Comparison of ENCODE assay signal across 16 cellular contexts in genomic region chr4:33628296-33628695, GRCh38.
DNase-seq lines count a peak whose midpoint lies in the region; ATAC-seq and TF ChIP-seq lines count a peak whose summit lies in the region.
"Had no signal": no experiment of that assay in that cellular context is flagged by ENCODE, and none has a peak within 500 bp of the region (broad histone marks: within the 10 kb centered on the region; RNA-seq: fewer than 3 reads in every experiment).

No MANE protein-coding gene starts in this region.

- ATAC-seq in right cardiac atrium (no peak), heart left ventricle (no peak), HG02623 (IDR thresholded peaks at IDR 0.05; ENCODE audit: unreplicated experiment) (no peak)
- no peak for ATAC-seq in activated T-cell treated with anti-CD3 and anti-CD28 coated beads, Interleukin-2, amount 50 U/mL, for 72 hours (replicated peaks in 1 of 2)
- ATAC-seq: HCT116 had no signal

- H3K36me3 ChIP-seq in heart left ventricle (no peaks in the 10 kb centered on the region), neural cell (ENCODE audit: insufficient read depth, low read length) (no peaks in the 10 kb centered on the region), GM23248 (ENCODE audit: low read depth) (no peaks in the 10 kb centered on the region)

- no peak overlapping the region for H3K4me3 Mint-ChIP-seq in activated T-cell treated with anti-CD3 and anti-CD28 coated beads, Interleukin-2, amount 50 U/mL, for 72 hours
- H3K4me3 Mint-ChIP-seq: IgD-negative memory B cell had no signal

- H3K9me3 Mint-ChIP-seq in activated T-cell treated with anti-CD3 and anti-CD28 coated beads, Interleukin-2, amount 50 U/mL, for 72 hours: peaks cover 18 to 20% of the 10 kb centered on the region in 2 donors

- TF ChIP-seq POLR2A in heart left ventricle (IDR thresholded peaks at IDR 0.05): no peak

- H3K27me3 Mint-ChIP-seq in activated T-cell treated with anti-CD3 and anti-CD28 coated beads, Interleukin-2, amount 50 U/mL, for 72 hours (ENCODE audit: low read depth): no peaks in the 10 kb centered on the region
- H3K27me3 Mint-ChIP-seq: IgD-negative memory B cell had no signal

- TF ChIP-seq EP300 in neural cell (conservative IDR thresholded peaks at IDR 0.05; ENCODE audit: poor library complexity, severe bottlenecking): no peak

- no peaks in the 10 kb centered on the region for H3K9me3 ChIP-seq in right cardiac atrium (ENCODE audit: control insufficient read depth, low read length)
- H3K9me3 ChIP-seq in heart left ventricle: peaks cover 0 to 8% (median 0%) of the 10 kb centered on the region in 12 donors
- no peaks in the 10 kb centered on the region for H3K9me3 ChIP-seq in neural cell (ENCODE audit: low read length)
- H3K9me3 ChIP-seq in GM23248 (ENCODE audit: low read depth): no peaks in the 10 kb centered on the region

- H3K27ac ChIP-seq in right cardiac atrium (ENCODE audit: low read length): no peak overlapping the region
- H3K27ac ChIP-seq in heart left ventricle: no peak overlapping the region
- no peak overlapping the region for H3K27ac ChIP-seq in neural cell (ENCODE audit: low read length)
- H3K27ac ChIP-seq in GM23248: no peak overlapping the region
- H3K27ac ChIP-seq: PC-9, SK-N-MC had no signal

- no peak overlapping the region for H3K9ac ChIP-seq in neural cell (ENCODE audit: low read length)
- no peak overlapping the region for H3K9ac ChIP-seq in GM23248

- no peaks in the 10 kb centered on the region for H3K4me1 ChIP-seq in right cardiac atrium (ENCODE audit: control insufficient read depth, insufficient read depth, low read length)
- H3K4me1 ChIP-seq in heart left ventricle: no peaks in the 10 kb centered on the region
- H3K4me1 ChIP-seq in GM23248 (ENCODE audit: insufficient read depth): no peaks in the 10 kb centered on the region

- no peak for TF ChIP-seq RAD21 in neural cell (conservative IDR thresholded peaks at IDR 0.05)

- H3K4me2 ChIP-seq in neural cell (ENCODE audit: low read length) (no peak overlapping the region), GM23248 (ENCODE audit: unreplicated experiment) (no peak overlapping the region)
- H3K4me2 ChIP-seq: PC-9 had no signal

- no peaks in the 10 kb centered on the region for H3K4me1 Mint-ChIP-seq in activated T-cell treated with anti-CD3 and anti-CD28 coated beads, Interleukin-2, amount 50 U/mL, for 72 hours (ENCODE audit: low read depth)
- H3K4me1 Mint-ChIP-seq: IgD-negative memory B cell had no signal

- 56% methylated on average over 1 of the region's 1 CpG for WGBS in right cardiac atrium
- 67 to 86% (median 78%) methylated on average over 1 of the region's 1 CpG for WGBS in heart left ventricle, 4 donors
- WGBS in GM23248 (ENCODE audit: low coverage in 1 of 2, low lambda C conversion rate in 2 of 2, missing lambda C conversion rate in 2 of 2), 2 experiments: 0% methylated on average over 1 of the region's 1 CpG

- H3K4me3 ChIP-seq in right cardiac atrium (ENCODE audit: low read length): no peak overlapping the region
- H3K4me3 ChIP-seq in heart left ventricle: no peak overlapping the region
- no peak overlapping the region for H3K4me3 ChIP-seq in neural cell (ENCODE audit: low read length)
- H3K4me3 ChIP-seq in GM23248: no peak overlapping the region
- H3K4me3 ChIP-seq: PC-9, SK-N-MC had no signal

- H3K79me2 ChIP-seq in neural cell (replicated peaks; ENCODE audit: insufficient read depth, low read length): no peaks in the 10 kb centered on the region
- no peaks in the 10 kb centered on the region for H3K79me2 ChIP-seq in GM23248 (ENCODE audit: insufficient read depth)

- no peak overlapping the region for H3K27ac Mint-ChIP-seq in activated T-cell treated with anti-CD3 and anti-CD28 coated beads, Interleukin-2, amount 50 U/mL, for 72 hours
- H3K27ac Mint-ChIP-seq: IgD-negative memory B cell had no signal

- H3F3A ChIP-seq in neural cell (ENCODE audit: insufficient read depth, low read length, poor library complexity, severe bottlenecking) (no peaks in the 10 kb centered on the region), GM23248 (ENCODE audit: insufficient read depth) (no peaks in the 10 kb centered on the region)

- intact Hi-C loops in right cardiac atrium (cut with DNase I): no loop called here
- intact Hi-C loops in heart left ventricle (cut with DNase I): no loop called here

- H3K27me3 ChIP-seq in right cardiac atrium (ENCODE audit: control insufficient read depth, insufficient read depth): no peaks in the 10 kb centered on the region
- no peaks in the 10 kb centered on the region for H3K27me3 ChIP-seq in heart left ventricle
- no peaks in the 10 kb centered on the region for H3K27me3 ChIP-seq in neural cell (ENCODE audit: insufficient read depth, low read depth, low read length)
- H3K27me3 ChIP-seq in GM23248 (replicated peaks; ENCODE audit: insufficient read depth): no peaks in the 10 kb centered on the region

- H3K9me2 ChIP-seq in neural cell (ENCODE audit: insufficient read depth, low read length): no peaks in the 10 kb centered on the region
- no peaks in the 10 kb centered on the region for H3K9me2 ChIP-seq in GM23248 (ENCODE audit: insufficient read depth)

- in situ Hi-C loops in GM23248 (cut with MboI): no loop called here

- H2AFZ ChIP-seq in neural cell (ENCODE audit: low read depth, low read length) (no peak overlapping the region), GM23248 (no peak overlapping the region)
- H2AFZ ChIP-seq: PC-9 had no signal

- no peak for TF ChIP-seq CTCF in heart left ventricle (IDR thresholded peaks at IDR 0.05)
- TF ChIP-seq CTCF in neural cell (IDR thresholded peaks at IDR 0.05; ENCODE audit: poor library complexity, severe bottlenecking): no peak

- no peaks in the 10 kb centered on the region for H4K20me1 ChIP-seq in neural cell (ENCODE audit: insufficient read depth)
- H4K20me1 ChIP-seq in GM23248 (ENCODE audit: insufficient read depth): no peaks in the 10 kb centered on the region

- H3K36me3 Mint-ChIP-seq in activated T-cell treated with anti-CD3 and anti-CD28 coated beads, Interleukin-2, amount 50 U/mL, for 72 hours (ENCODE audit: insufficient read depth in 2 of 2): no peaks in the 10 kb centered on the region
- H3K36me3 Mint-ChIP-seq: IgD-negative memory B cell had no signal

- peak in 2 of 3 donors; percentile 14 to 39 for DNase-seq in right cardiac atrium
- no peak for DNase-seq in heart left ventricle
- DNase-seq in fibroblast of peridontal ligament (ENCODE audit: extremely low read depth): peak; percentile 7
- DNase-seq in GOT3 (lab: John Stamatoyannopoulos, UW): no peak
- no peak for DNase-seq in activated T-cell treated with anti-CD3 and anti-CD28 coated beads, Interleukin-2, amount 50 U/mL, for 72 hours
- DNase-seq in GM23248: no peak
- DNase-seq: 8988T, EL, NCI-H1436, NCI-H226, PC-9 had no signal

TF ChIP-seq in neural cell, 6 proteins besides CTCF, POLR2A, EP300 and RAD21:
- peak; percentile 34 for TF ChIP-seq POLR2AphosphoS5 (IDR thresholded peaks at IDR 0.05)
- no peak for TF ChIP-seq MXI1 (conservative IDR thresholded peaks at IDR 0.05; ENCODE audit: poor library complexity, severe bottlenecking)
- no peak for TF ChIP-seq TAF1 (IDR thresholded peaks at IDR 0.05; ENCODE audit: low read depth)
- no peak for TF ChIP-seq SMC3 (conservative IDR thresholded peaks at IDR 0.05; ENCODE audit: poor library complexity)
- TF ChIP-seq EZH2 (IDR thresholded peaks at IDR 0.05; ENCODE audit: borderline replicate concordance, insufficient read depth, low read length, poor library complexity, severe bottlenecking): no peak

Comparison
In these comparisons a context has a peak if more than half of its experiments do, and no peak if none do; other contexts are left out.
1. DNase-seq: peak in right cardiac atrium (2 of 3) and fibroblast of peridontal ligament (single experiment); none in heart left ventricle (0 of 5), GOT3 (single experiment), activated T-cell treated with anti-CD3 and anti-CD28 coated beads, Interleukin-2, amount 50 U/mL, for 72 hours (0 of 2) and GM23248 (single experiment).